In genomic region chr18:5238371-5238758, GRCh38 we compare ENCODE assay signal across 8 cellular contexts. TPM values are rescaled to one million over a fixed set of nuclear protein-coding genes. Genes with fewer than 3 reads are reported as not detected.
DNase-seq lines count a peak whose midpoint lies in the region; ATAC-seq and TF ChIP-seq lines count a peak whose summit lies in the region.

No MANE protein-coding gene starts in this region.

- peaks cover 16 to 20% of the 10 kb centered on the region in 2 donors for H3K4me1 ChIP-seq in mucosa of rectum (ENCODE audit: control insufficient read depth in 2 of 2, insufficient read depth in 2 of 2, low read length in 2 of 2)

- peaks cover 21 to 30% (median 27%) of the 10 kb centered on the region in 3 donors for H3K4me1 Mint-ChIP-seq in IgD-negative memory B cell
- peaks cover 22% of the 10 kb centered on the region for H3K4me1 Mint-ChIP-seq in stimulated activated naive CD8-positive, alpha-beta T cell treated with anti-CD3 and anti-CD28 coated beads, Interleukin-15, amount 100 ng/mL, for 72 hours

- H3K27me3 ChIP-seq in mucosa of rectum (ENCODE audit: control insufficient read depth in 2 of 2, insufficient read depth in 2 of 2, low read length in 2 of 2) = no peaks in the 10 kb centered on the region

- H3K9ac ChIP-seq in mucosa of rectum (ENCODE audit: low read depth in 1 of 2, low read length in 2 of 2) = peak overlapping the region; percentile 93 to 97

- TF ChIP-seq CTCF in epithelial cell of esophagus (IDR thresholded peaks at IDR 0.05; ENCODE audit: insufficient read depth, low read depth, low read length, missing control alignments) = no peak

- peaks cover 10% of the 10 kb centered on the region for H3K36me3 Mint-ChIP-seq in IgD-negative memory B cell

- peaks cover 10 to 15% of the 10 kb centered on the region in 2 donors for H3K36me3 ChIP-seq in mucosa of rectum (ENCODE audit: control insufficient read depth in 2 of 2, insufficient read depth in 2 of 2, low read length in 2 of 2)

- DNase-seq in Daoy (ENCODE audit: low read depth) (peak; percentile 9), epithelial cell of esophagus (ENCODE audit: low read depth) (peak; percentile 33), OCI-M2 (lab: John Stamatoyannopoulos, UW; ENCODE audit: unreplicated experiment) (no peak)
- DNase-seq in activated CD8-positive, alpha-beta memory T cell treated with anti-CD3 and anti-CD28 coated beads, Interleukin-2, amount 50 U/mL, for 1 hour (ENCODE audit: extremely low read depth) = peak; percentile 12
- peak in 1 of 2 donors; percentile 54 for DNase-seq in stimulated activated naive CD8-positive, alpha-beta T cell treated with anti-CD3 and anti-CD28 coated beads, Interleukin-15, amount 100 ng/mL, for 72 hours

- peak overlapping the region; percentile 92 to 99 (median 96) for H3K4me3 Mint-ChIP-seq in IgD-negative memory B cell
- H3K4me3 Mint-ChIP-seq in stimulated activated naive CD8-positive, alpha-beta T cell treated with anti-CD3 and anti-CD28 coated beads, Interleukin-15, amount 100 ng/mL, for 72 hours = peak overlapping the region; percentile 91 to 94

- ATAC-seq in GM21515 (IDR thresholded peaks at IDR 0.05; ENCODE audit: unreplicated experiment) = peak; percentile 44
- peak; percentile 72 for ATAC-seq in stimulated activated naive CD8-positive, alpha-beta T cell treated with anti-CD3 and anti-CD28 coated beads, Interleukin-15, amount 100 ng/mL, for 72 hours

- H3K27ac Mint-ChIP-seq in IgD-negative memory B cell = peak overlapping the region; percentile 90 to 98 (median 96)
- peak overlapping the region; percentile 99 for H3K27ac Mint-ChIP-seq in stimulated activated naive CD8-positive, alpha-beta T cell treated with anti-CD3 and anti-CD28 coated beads, Interleukin-15, amount 100 ng/mL, for 72 hours

- peaks cover 0 to 3% (median 0%) of the 10 kb centered on the region in 3 donors for H3K9me3 Mint-ChIP-seq in IgD-negative memory B cell
- H3K9me3 Mint-ChIP-seq in stimulated activated naive CD8-positive, alpha-beta T cell treated with anti-CD3 and anti-CD28 coated beads, Interleukin-15, amount 100 ng/mL, for 72 hours = peaks cover 0 to 6% of the 10 kb centered on the region in 2 donors

- no peaks in the 10 kb centered on the region for H3K9me3 ChIP-seq in mucosa of rectum (ENCODE audit: control insufficient read depth in 2 of 2, low read length in 2 of 2)

- H3K4me3 ChIP-seq in epithelial cell of esophagus (ENCODE audit: low read length) (peak overlapping the region; percentile 79), mucosa of rectum (ENCODE audit: low read length in 2 of 2) (peak overlapping the region; percentile 73 to 96)

- peaks cover 9% of the 10 kb centered on the region for H3K27me3 Mint-ChIP-seq in IgD-negative memory B cell
- H3K27me3 Mint-ChIP-seq in stimulated activated naive CD8-positive, alpha-beta T cell treated with anti-CD3 and anti-CD28 coated beads, Interleukin-15, amount 100 ng/mL, for 72 hours = no peaks in the 10 kb centered on the region

- H3K27ac ChIP-seq in mucosa of rectum (ENCODE audit: low read depth in 2 of 2, low read length in 2 of 2) = peak overlapping the region; percentile 99 to 100

RNA-seq across cellular contexts. Expression of gene AKAIN1, which starts 41.3 kb away (rescaled TPM):
- total RNA-seq in Daoy (2014; rRNA removed; shearing (Covaris generic)) = not detected in 2 replicates
- polyA plus RNA-seq in IgD-negative memory B cell = not detected

RNA-seq across cellular contexts. Expression of gene ZBTB14, which starts 57.2 kb away (rescaled TPM):
- 10.4 and 13.8 TPM in 2 replicates for total RNA-seq in Daoy (2014; rRNA removed; shearing (Covaris generic))
- polyA plus RNA-seq in IgD-negative memory B cell = 12.8 TPM
